In the genomic region with DNA sequence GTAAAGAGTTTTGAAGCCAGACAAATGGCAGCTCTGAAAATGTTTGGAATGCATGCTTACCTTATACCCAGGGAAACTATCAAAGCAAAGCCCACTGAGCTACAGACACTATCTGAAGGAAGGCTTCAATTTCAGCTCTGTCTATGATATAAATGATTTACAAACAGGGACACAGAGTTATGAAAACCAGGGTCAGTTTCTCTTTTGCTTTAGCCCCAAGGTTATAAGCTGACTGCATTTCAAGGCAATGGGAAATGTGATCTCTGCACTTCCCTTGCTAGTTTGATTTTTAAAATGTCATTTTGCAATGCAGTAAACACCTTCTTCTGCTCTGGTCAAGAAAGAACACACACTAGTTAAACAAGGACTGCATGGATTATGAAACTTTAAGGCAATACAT, we compare ENCODE assay signal across 2 cellular contexts.
TF ChIP-seq lines count a peak whose summit lies in the region.

No MANE protein-coding gene starts in this region.

TF ChIP-seq in SK-N-SH treated with all-trans-retinoic acid at 6 μM for 48 hours, 23 proteins besides CTCF, POLR2A, EP300 and RAD21 (continued from another document):
- TF ChIP-seq, protein P1, sequence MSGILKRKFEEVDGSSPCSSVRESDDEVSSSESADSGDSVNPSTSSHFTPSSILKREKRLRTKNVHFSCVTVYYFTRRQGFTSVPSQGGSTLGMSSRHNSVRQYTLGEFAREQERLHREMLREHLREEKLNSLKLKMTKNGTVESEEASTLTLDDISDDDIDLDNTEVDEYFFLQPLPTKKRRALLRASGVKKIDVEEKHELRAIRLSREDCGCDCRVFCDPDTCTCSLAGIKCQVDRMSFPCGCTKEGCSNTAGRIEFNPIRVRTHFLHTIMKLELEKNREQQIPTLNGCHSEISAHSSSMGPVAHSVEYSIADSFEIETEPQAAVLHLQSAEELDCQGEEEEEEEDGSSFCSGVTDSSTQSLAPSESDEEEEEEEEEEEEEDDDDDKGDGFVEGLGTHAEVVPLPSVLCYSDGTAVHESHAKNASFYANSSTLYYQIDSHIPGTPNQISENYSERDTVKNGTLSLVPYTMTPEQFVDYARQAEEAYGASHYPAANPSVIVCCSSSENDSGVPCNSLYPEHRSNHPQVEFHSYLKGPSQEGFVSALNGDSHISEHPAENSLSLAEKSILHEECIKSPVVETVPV (CRISPR knock-in tag; IDR thresholded peaks at IDR 0.05) = no peak
- TF ChIP-seq ZNF565 (CRISPR knock-in tag; conservative IDR thresholded peaks at IDR 0.05; ENCODE audit: low read depth) (no peak), ISL1 (CRISPR knock-in tag; IDR thresholded peaks at IDR 0.05) (no peak), GLIS3 (CRISPR knock-in tag; IDR thresholded peaks at IDR 0.05) (no peak)

TF ChIP-seq in SK-N-SH, 30 proteins besides CTCF, POLR2A, EP300 and RAD21 (continued from another document):
- TF ChIP-seq, protein P2, sequence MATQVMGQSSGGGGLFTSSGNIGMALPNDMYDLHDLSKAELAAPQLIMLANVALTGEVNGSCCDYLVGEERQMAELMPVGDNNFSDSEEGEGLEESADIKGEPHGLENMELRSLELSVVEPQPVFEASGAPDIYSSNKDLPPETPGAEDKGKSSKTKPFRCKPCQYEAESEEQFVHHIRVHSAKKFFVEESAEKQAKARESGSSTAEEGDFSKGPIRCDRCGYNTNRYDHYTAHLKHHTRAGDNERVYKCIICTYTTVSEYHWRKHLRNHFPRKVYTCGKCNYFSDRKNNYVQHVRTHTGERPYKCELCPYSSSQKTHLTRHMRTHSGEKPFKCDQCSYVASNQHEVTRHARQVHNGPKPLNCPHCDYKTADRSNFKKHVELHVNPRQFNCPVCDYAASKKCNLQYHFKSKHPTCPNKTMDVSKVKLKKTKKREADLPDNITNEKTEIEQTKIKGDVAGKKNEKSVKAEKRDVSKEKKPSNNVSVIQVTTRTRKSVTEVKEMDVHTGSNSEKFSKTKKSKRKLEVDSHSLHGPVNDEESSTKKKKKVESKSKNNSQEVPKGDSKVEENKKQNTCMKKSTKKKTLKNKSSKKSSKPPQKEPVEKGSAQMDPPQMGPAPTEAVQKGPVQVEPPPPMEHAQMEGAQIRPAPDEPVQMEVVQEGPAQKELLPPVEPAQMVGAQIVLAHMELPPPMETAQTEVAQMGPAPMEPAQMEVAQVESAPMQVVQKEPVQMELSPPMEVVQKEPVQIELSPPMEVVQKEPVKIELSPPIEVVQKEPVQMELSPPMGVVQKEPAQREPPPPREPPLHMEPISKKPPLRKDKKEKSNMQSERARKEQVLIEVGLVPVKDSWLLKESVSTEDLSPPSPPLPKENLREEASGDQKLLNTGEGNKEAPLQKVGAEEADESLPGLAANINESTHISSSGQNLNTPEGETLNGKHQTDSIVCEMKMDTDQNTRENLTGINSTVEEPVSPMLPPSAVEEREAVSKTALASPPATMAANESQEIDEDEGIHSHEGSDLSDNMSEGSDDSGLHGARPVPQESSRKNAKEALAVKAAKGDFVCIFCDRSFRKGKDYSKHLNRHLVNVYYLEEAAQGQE (IDR thresholded peaks at IDR 0.05; ENCODE audit: low read depth, low read length) = no peak
- TF ChIP-seq POLR2AphosphoS5 (IDR thresholded peaks at IDR 0.05; ENCODE audit: low read depth, low read length) (no peak), FOXJ3 (CRISPR knock-in tag; IDR thresholded peaks at IDR 0.05) (no peak)
